ENCODE assay signal across 1 cellular context in genomic region chr19:3612901-3613741, GRCh38.
A peak's percentile ranks its signal among the peaks of the same experiment; 100 is the strongest.
TF ChIP-seq lines count a peak whose summit lies in the region.

No MANE protein-coding gene starts in this region.

TF ChIP-seq in K562, 482 proteins besides CTCF, POLR2A, EP300 and RAD21 (continued from another document and continues in another):
- TF ChIP-seq PRDM10 (IDR thresholded peaks at IDR 0.05; ENCODE audit: partially characterized antibody), result no peak
- no peak for TF ChIP-seq ZNF785 (CRISPR knock-in tag; IDR thresholded peaks at IDR 0.05)
- no peak for TF ChIP-seq SMARCE1 (IDR thresholded peaks at IDR 0.05)
- no peak for TF ChIP-seq ZNF561 (CRISPR knock-in tag; conservative IDR thresholded peaks at IDR 0.05)
- 0 out of 2 replicates have a peak, but pooled peaks have one; percentile 25 for TF ChIP-seq ZNF76 (CRISPR knock-in tag; IDR thresholded peaks at IDR 0.05; ENCODE audit: borderline replicate concordance)
- no peak for TF ChIP-seq SUPT5H (IDR thresholded peaks at IDR 0.05)
- no peak for TF ChIP-seq RCOR1 (IDR thresholded peaks at IDR 0.05; ENCODE audit: borderline replicate concordance in 1 of 2, low read depth in 2 of 2, low read length in 2 of 2)
- TF ChIP-seq KDM2B (CRISPR knock-in tag; IDR thresholded peaks at IDR 0.05), result no peak
- peak in 1 of 2 experiments; percentile 86; a peak in 2 of 4 replicates for TF ChIP-seq MLX (CRISPR knock-in tag; conservative IDR thresholded peaks at IDR 0.05)
- no peak for TF ChIP-seq ASH1L (IDR thresholded peaks at IDR 0.05; ENCODE audit: borderline replicate concordance, low read depth, partially characterized antibody)
- no peak for TF ChIP-seq FOXM1 (IDR thresholded peaks at IDR 0.05; ENCODE audit: low read depth)
- TF ChIP-seq FOXM1 (CRISPR knock-in tag; IDR thresholded peaks at IDR 0.05; ENCODE audit: low read depth), result no peak
- no peak for TF ChIP-seq ZNF263 (CRISPR knock-in tag; IDR thresholded peaks at IDR 0.05; ENCODE audit: borderline replicate concordance)
- no peak for TF ChIP-seq U2AF1 (optimal IDR thresholded peaks at IDR 0.05; ENCODE audit: low read depth, low read length)
- peak; percentile 75 for TF ChIP-seq ZNF175 (CRISPR knock-in tag; IDR thresholded peaks at IDR 0.05; ENCODE audit: low read depth)
- TF ChIP-seq ZNF586 (CRISPR knock-in tag; conservative IDR thresholded peaks at IDR 0.05), result no peak
- TF ChIP-seq TGIF2 (CRISPR knock-in tag; IDR thresholded peaks at IDR 0.05), result no peak
- no peak for TF ChIP-seq LARP7 (IDR thresholded peaks at IDR 0.05)
- no peak for TF ChIP-seq ZNF354B (CRISPR knock-in tag; IDR thresholded peaks at IDR 0.05)
- TF ChIP-seq CSDE1 (IDR thresholded peaks at IDR 0.05), result no peak
- TF ChIP-seq ZNF668 (CRISPR knock-in tag; IDR thresholded peaks at IDR 0.05), result no peak
- no peak for TF ChIP-seq AFF1 (IDR thresholded peaks at IDR 0.05; ENCODE audit: low read depth in 1 of 2, partially characterized antibody in 2 of 2)
- TF ChIP-seq TCFL5 (CRISPR knock-in tag; conservative IDR thresholded peaks at IDR 0.05), result no peak
- TF ChIP-seq PPARD (CRISPR knock-in tag; IDR thresholded peaks at IDR 0.05), result no peak
- TF ChIP-seq MTF1 (CRISPR knock-in tag; IDR thresholded peaks at IDR 0.05; ENCODE audit: borderline replicate concordance), result no peak
- no peak for TF ChIP-seq THRAP3 (IDR thresholded peaks at IDR 0.05; ENCODE audit: borderline replicate concordance)
- TF ChIP-seq SMAD3 (CRISPR knock-in tag; conservative IDR thresholded peaks at IDR 0.05), result no peak
- TF ChIP-seq NCOA4 (IDR thresholded peaks at IDR 0.05; ENCODE audit: partially characterized antibody), result no peak
- no peak for TF ChIP-seq ZNF639 (CRISPR knock-in tag; conservative IDR thresholded peaks at IDR 0.05 in 1 of 2, IDR thresholded peaks at IDR 0.05 in 1 of 2)
- no peak for TF ChIP-seq TFAP4 (CRISPR knock-in tag; IDR thresholded peaks at IDR 0.05; ENCODE audit: borderline replicate concordance)
- TF ChIP-seq KDM1A (IDR thresholded peaks at IDR 0.05), result no peak
- TF ChIP-seq SNAPC5 (CRISPR knock-in tag; IDR thresholded peaks at IDR 0.05), result no peak
- TF ChIP-seq THRA (IDR thresholded peaks at IDR 0.05), result no peak
- no peak for TF ChIP-seq TCF15 (CRISPR knock-in tag; IDR thresholded peaks at IDR 0.05)
- no peak for TF ChIP-seq PATZ1 (CRISPR knock-in tag; IDR thresholded peaks at IDR 0.05; ENCODE audit: borderline replicate concordance)
- no peak for TF ChIP-seq SMAD2 (IDR thresholded peaks at IDR 0.05; ENCODE audit: low read depth, low read length)
- TF ChIP-seq TFAM (CRISPR knock-in tag; conservative IDR thresholded peaks at IDR 0.05), result no peak
- no peak for TF ChIP-seq BRCA1 (IDR thresholded peaks at IDR 0.05)
- TF ChIP-seq BRCA1 (CRISPR knock-in tag; IDR thresholded peaks at IDR 0.05), result no peak
- no peak for TF ChIP-seq NR1H2 (CRISPR knock-in tag; IDR thresholded peaks at IDR 0.05)
- TF ChIP-seq LEF1 (IDR thresholded peaks at IDR 0.05), result peak; percentile 51; the same call in 1 of the 2 replicates
- no peak for TF ChIP-seq ESRRB (CRISPR knock-in tag; IDR thresholded peaks at IDR 0.05; ENCODE audit: borderline replicate concordance)
- TF ChIP-seq ZKSCAN1 (IDR thresholded peaks at IDR 0.05; ENCODE audit: low read depth, low read length), result no peak
- no peak for TF ChIP-seq ZC3H4 (CRISPR knock-in tag; IDR thresholded peaks at IDR 0.05; ENCODE audit: borderline replicate concordance)
- no peak for TF ChIP-seq ILK (tag; IDR thresholded peaks at IDR 0.05; ENCODE audit: borderline replicate concordance, low read depth)
- TF ChIP-seq MAZ (CRISPR knock-in tag; conservative IDR thresholded peaks at IDR 0.05 in 1 of 2, IDR thresholded peaks at IDR 0.05 in 1 of 2), result peak; percentile 23 to 73; a peak in 1 of 4 replicates
- no peak for TF ChIP-seq ELF1 (tag; IDR thresholded peaks at IDR 0.05)
- TF ChIP-seq ATF1 (CRISPR knock-in tag; IDR thresholded peaks at IDR 0.05), result no peak
- no peak for TF ChIP-seq ATF1 (tag; IDR thresholded peaks at IDR 0.05)
- TF ChIP-seq KDM5B (IDR thresholded peaks at IDR 0.05; ENCODE audit: insufficient replicate concordance, low read depth, low read length), result no peak
- TF ChIP-seq PTBP1 (IDR thresholded peaks at IDR 0.05; ENCODE audit: low read depth, low read length), result no peak
- no peak; the same call in 1 of the 2 replicates for TF ChIP-seq USF2 (CRISPR knock-in tag; IDR thresholded peaks at IDR 0.05)
